16 cellular contexts compared by ENCODE assay signal in the genomic region with DNA sequence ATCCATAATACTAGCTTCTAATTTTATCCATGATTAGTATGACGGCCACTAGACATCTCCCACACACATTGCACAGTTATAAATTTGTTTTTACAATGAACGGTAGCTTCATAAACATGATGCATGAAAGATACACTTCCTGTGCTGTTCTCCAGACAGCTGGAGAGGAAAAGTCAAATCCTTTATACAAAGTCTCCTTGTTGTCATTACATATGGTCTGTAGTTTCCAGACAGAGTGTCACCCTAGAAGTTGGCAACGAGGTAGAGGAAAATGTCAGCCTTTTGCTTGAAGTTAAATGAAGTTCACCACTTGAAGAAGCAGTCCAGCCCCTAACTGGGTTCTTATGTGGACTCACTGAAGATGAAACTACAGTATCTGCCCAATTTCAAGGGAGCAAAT.
A peak's percentile ranks its signal among the peaks of the same experiment; 100 is the strongest.
DNase-seq lines count a peak whose midpoint lies in the region; ATAC-seq and TF ChIP-seq lines count a peak whose summit lies in the region.
"Had no signal": no experiment of that assay in that cellular context is flagged by ENCODE, and none has a peak within 500 bp of the region (broad histone marks: within the 10 kb centered on the region; RNA-seq: fewer than 3 reads in every experiment).

No MANE protein-coding gene starts in this region.

- no peaks in the 10 kb centered on the region for H3K9me3 ChIP-seq in BLaER1
- no peaks in the 10 kb centered on the region for H3K9me3 ChIP-seq in smooth muscle cell (replicated peaks; ENCODE audit: low read depth)
- H3K9me3 ChIP-seq in BE2C: no peaks in the 10 kb centered on the region

- H3K79me2 ChIP-seq in smooth muscle cell (ENCODE audit: low read depth): no peaks in the 10 kb centered on the region

- H3K4me2 ChIP-seq in BLaER1 (peak overlapping the region; percentile 3; the same call in 1 of the 2 replicates), smooth muscle cell (peak overlapping the region; percentile 15)

- peaks cover 9% of the 10 kb centered on the region for H3K4me1 ChIP-seq in BLaER1
- H3K4me1 ChIP-seq in smooth muscle cell (ENCODE audit: low read depth): no peaks in the 10 kb centered on the region
- no peaks in the 10 kb centered on the region for H3K4me1 ChIP-seq in BE2C

- no peaks in the 10 kb centered on the region for H3K27me3 ChIP-seq in BLaER1
- H3K27me3 ChIP-seq in smooth muscle cell (ENCODE audit: low read depth): no peaks in the 10 kb centered on the region
- no peaks in the 10 kb centered on the region for H3K27me3 ChIP-seq in BE2C

- no peak overlapping the region for H3K4me3 ChIP-seq in BLaER1
- H3K4me3 ChIP-seq in fibroblast of villous mesenchyme (ENCODE audit: low read depth, low read length): no peak overlapping the region
- H3K4me3 ChIP-seq in smooth muscle cell: no peak overlapping the region
- no peak overlapping the region for H3K4me3 ChIP-seq in BE2C (ENCODE audit: low read depth, low read length)

- H3K27ac ChIP-seq in BLaER1 (no peak overlapping the region), smooth muscle cell (ENCODE audit: low read depth) (no peak overlapping the region)

- no peaks in the 10 kb centered on the region for H3K36me3 ChIP-seq in BLaER1
- H3K36me3 ChIP-seq in smooth muscle cell (ENCODE audit: low read depth): no peaks in the 10 kb centered on the region
- no peaks in the 10 kb centered on the region for H3K36me3 ChIP-seq in BE2C

- no peaks in the 10 kb centered on the region for H3F3A ChIP-seq in smooth muscle cell (ENCODE audit: low read depth)

- peak; percentile 6 for DNase-seq in RPMI7951 (ENCODE audit: low read depth)
- DNase-seq in fibroblast of villous mesenchyme (ENCODE audit: low read depth): peak; percentile 19
- no peak for DNase-seq in smooth muscle cell (lab: John Stamatoyannopoulos, UW; ENCODE audit: unreplicated experiment)
- DNase-seq in globus pallidus (ENCODE audit: low spot score): no peak
- no peak for DNase-seq in BE2C
- DNase-seq: 8988T; ACHN; Calu3; CD8-positive, alpha-beta memory T cell; DMS79 treated with DMSO at 0.1 percent for 48 hours; EL; HCEC 1CT; HFFc6 had no signal

- no peak for ATAC-seq in HG03139 (IDR thresholded peaks at IDR 0.05; ENCODE audit: unreplicated experiment)
- ATAC-seq: HepG2 had no signal

- no peaks in the 10 kb centered on the region for H4K20me1 ChIP-seq in BLaER1
- H4K20me1 ChIP-seq in smooth muscle cell (ENCODE audit: low read depth): no peaks in the 10 kb centered on the region

- WGBS in smooth muscle cell (ENCODE audit: low lambda C conversion rate): 43% methylated on average over 3 of the region's 3 CpGs

- H3K9ac ChIP-seq in BLaER1 (no peak overlapping the region), smooth muscle cell (ENCODE audit: low read depth) (no peak overlapping the region)

- peak overlapping the region; percentile 54 for H2AFZ ChIP-seq in smooth muscle cell (ENCODE audit: low read depth)

- TF ChIP-seq CTCF in fibroblast of villous mesenchyme (IDR thresholded peaks at IDR 0.05; ENCODE audit: insufficient read depth, low read depth, low read length) (no peak), smooth muscle cell (IDR thresholded peaks at IDR 0.05; ENCODE audit: borderline replicate concordance, insufficient read depth, poor library complexity, severe bottlenecking) (no peak), BE2C (IDR thresholded peaks at IDR 0.05; ENCODE audit: low read depth, low read length) (no peak)

Comparison
In these comparisons a context has a peak if more than half of its experiments do, and no peak if none do; other contexts are left out.
1. DNase-seq: peak in RPMI7951 (single experiment) and fibroblast of villous mesenchyme (single experiment); none in smooth muscle cell (single experiment), globus pallidus (single experiment) and BE2C (single experiment).